20 cellular contexts compared by ENCODE assay signal in the genomic region with DNA sequence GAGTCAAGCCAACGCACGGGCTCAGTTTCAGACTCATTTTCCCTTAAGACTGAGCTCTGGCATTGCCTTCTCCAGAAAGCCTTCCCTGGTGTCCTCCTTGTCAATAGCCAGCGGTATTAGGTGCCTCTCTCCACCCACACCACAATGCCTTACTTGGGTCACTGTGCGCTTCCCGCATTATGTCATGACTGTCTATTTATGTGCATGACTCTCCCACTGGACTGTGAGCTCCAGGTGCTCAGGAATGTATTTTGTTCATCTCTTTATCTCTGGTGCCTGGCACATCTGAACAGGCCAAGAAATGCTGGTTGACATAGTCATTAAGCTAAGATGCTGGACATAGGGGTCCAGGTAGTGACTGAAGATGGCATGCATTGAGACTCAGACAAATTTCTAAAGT. TPM values are rescaled to one million over a fixed set of nuclear protein-coding genes. Genes with fewer than 3 reads are reported as not detected.
A peak's percentile ranks its signal among the peaks of the same experiment; 100 is the strongest.
DNase-seq lines count a peak whose midpoint lies in the region; ATAC-seq and TF ChIP-seq lines count a peak whose summit lies in the region.
"Had no signal": no experiment of that assay in that cellular context is flagged by ENCODE, and none has a peak within 500 bp of the region (broad histone marks: within the 10 kb centered on the region; RNA-seq: fewer than 3 reads in every experiment).

No MANE protein-coding gene starts in this region.

- H3K36me3 ChIP-seq in IMR-90 (ENCODE audit: control insufficient read depth, insufficient read depth, low read length) (no peaks in the 10 kb centered on the region), skeletal muscle tissue (ENCODE audit: control insufficient read depth in 3 of 3, insufficient read depth in 3 of 3, low read length in 3 of 3) (peaks cover 0 to 2% (median 0%) of the 10 kb centered on the region in 3 donors)
- H3K36me3 ChIP-seq: SJSA1 had no signal

- TF ChIP-seq CTCF in IMR-90 (conservative IDR thresholded peaks at IDR 0.05; ENCODE audit: low read depth, low read length) = no peak

- H2BK20ac ChIP-seq in IMR-90 (ENCODE audit: low read depth, low read length) = no peak overlapping the region

- H3K9ac ChIP-seq in IMR-90 (ENCODE audit: low read depth, low read length) = no peak overlapping the region
- H3K9ac ChIP-seq in skeletal muscle tissue (ENCODE audit: low read depth in 1 of 3, low read length in 3 of 3) = no peak overlapping the region
- H3K9ac ChIP-seq: KMS-11 had no signal

- intact Hi-C loops in IMR-90 (cut with micrococcal nuclease) = no loop called here

- H3K79me1 ChIP-seq in IMR-90 (ENCODE audit: low read depth in 1 of 2, low read length in 2 of 2) = peaks cover 0 to 6% of the 10 kb centered on the region in 2 experiments; a peak in 1 of 4 replicates

- H3K4me3 ChIP-seq in IMR-90 (ENCODE audit: insufficient read depth, low read depth, low read length) (no peak overlapping the region), skeletal muscle tissue (ENCODE audit: low read length in 3 of 3) (no peak overlapping the region)
- H3K4me3 ChIP-seq: GM12878, SJSA1 had no signal

- H4K5ac ChIP-seq in IMR-90 (ENCODE audit: low read depth, low read length) = no peak overlapping the region

- no peaks in the 10 kb centered on the region for H3K9me3 ChIP-seq in IMR-90 (ENCODE audit: control insufficient read depth, insufficient read depth, low read length)
- no peaks in the 10 kb centered on the region for H3K9me3 ChIP-seq in skeletal muscle tissue (ENCODE audit: control insufficient read depth in 3 of 3, low read length in 3 of 3)
- H3K9me3 ChIP-seq: SJSA1 had no signal

- H3K14ac ChIP-seq in IMR-90 (replicated peaks; ENCODE audit: low read depth, low read length) = no peak overlapping the region

- 0 out of 2 replicates have a peak overlapping the region, but pooled peaks have one; percentile 8 for H2AK5ac ChIP-seq in IMR-90 (ENCODE audit: low read depth, low read length)

- no peak overlapping the region for H2BK120ac ChIP-seq in IMR-90 (ENCODE audit: low read depth, low read length)

- no peak overlapping the region for H3K27ac Mint-ChIP-seq in immature natural killer cell
- H3K27ac Mint-ChIP-seq: CD8-positive, alpha-beta T cell; HFFc6 had no signal

- H3K4me2 ChIP-seq in IMR-90 (ENCODE audit: low read depth, low read length) = no peak overlapping the region
- H3K4me2 ChIP-seq: KMS-11 had no signal

- H4K20me1 ChIP-seq in IMR-90 (ENCODE audit: insufficient read depth, low read length) = no peaks in the 10 kb centered on the region; the same call in 1 of the 2 replicates

- 0 out of 2 replicates have a peak, but pooled peaks cover 8% of the 10 kb centered on the region for H3K9me1 ChIP-seq in IMR-90 (ENCODE audit: insufficient read depth, low read length)

- no peaks in the 10 kb centered on the region for H3K4me1 Mint-ChIP-seq in immature natural killer cell

- H2BK5ac ChIP-seq in IMR-90 (ENCODE audit: low read depth, low read length, poor library complexity, severe bottlenecking) = no peak overlapping the region

- H2AK9ac ChIP-seq in IMR-90 (replicated peaks; ENCODE audit: low read depth, low read length, poor library complexity) = no peak overlapping the region

- H3K36me3 Mint-ChIP-seq in immature natural killer cell = no peaks in the 10 kb centered on the region
- H3K36me3 Mint-ChIP-seq: CD8-positive, alpha-beta T cell had no signal

- CTCF ChIA-PET in IMR-90 (lab: Yijun Ruan, JAX) = interaction anchor here (0.8 kb wide), 1 partner anchor 31 kb away, joined by 3 read pairs; no protein-coding TSS in a partner anchor

- WGBS in IMR-90 (ENCODE audit: extremely low coverage in 2 of 2, insufficient read length in 1 of 2), 2 experiments = 100% methylated on average over 2 of the region's 5 CpGs; no CpG with 5 or more reads in 1 of the 2 experiments

- H3K27me3 Mint-ChIP-seq in immature natural killer cell (ENCODE audit: low read depth in 3 of 3) = peaks cover under 1 to 4% (median 3%) of the 10 kb centered on the region in 3 donors

- no peak overlapping the region; a peak in 1 of 4 replicates for H4K8ac ChIP-seq in IMR-90 (ENCODE audit: low read depth in 2 of 2, low read length in 2 of 2)

- H3K27me3 ChIP-seq in IMR-90 (ENCODE audit: control insufficient read depth, insufficient read depth, low read length) (no peaks in the 10 kb centered on the region), skeletal muscle tissue (ENCODE audit: control insufficient read depth in 3 of 3, insufficient read depth in 3 of 3, low read length in 3 of 3) (no peaks in the 10 kb centered on the region)

- no peaks in the 10 kb centered on the region for H3K9me3 Mint-ChIP-seq in immature natural killer cell
- H3K9me3 Mint-ChIP-seq: CD8-positive, alpha-beta T cell; HFFc6 had no signal

- no peak overlapping the region for H3K56ac ChIP-seq in IMR-90 (ENCODE audit: extremely low read depth, insufficient read depth, low read length)

- dilution Hi-C loops in IMR-90 (cut with HindIII; ENCODE audit: low sequenced_read_pairs, unreplicated experiment) = no loop called here

- no peak overlapping the region for H3K4me3 Mint-ChIP-seq in immature natural killer cell
- H3K4me3 Mint-ChIP-seq: CD8-positive, alpha-beta T cell; HFFc6 had no signal

- no peak overlapping the region for H3K4ac ChIP-seq in IMR-90 (ENCODE audit: low read depth, low read length)

- H3K4me1 ChIP-seq in IMR-90 (ENCODE audit: control insufficient read depth, insufficient read depth, low read length) = peaks cover 19% of the 10 kb centered on the region
- H3K4me1 ChIP-seq in skeletal muscle tissue (ENCODE audit: control insufficient read depth in 3 of 3, insufficient read depth in 3 of 3, low read length in 3 of 3) = peaks cover 29 to 59% (median 56%) of the 10 kb centered on the region in 3 donors
- H3K4me1 ChIP-seq: SJSA1 had no signal

- no peak overlapping the region for H3K18ac ChIP-seq in IMR-90 (ENCODE audit: low read depth, low read length)

- no peak overlapping the region for H2AFZ ChIP-seq in IMR-90 (replicated peaks; ENCODE audit: low read length, poor library complexity)

- no peak overlapping the region for H3K23ac ChIP-seq in IMR-90 (ENCODE audit: low read depth, low read length)

- TF ChIP-seq POLR2A in IMR-90 (IDR thresholded peaks at IDR 0.05; ENCODE audit: low read depth, low read length) = no peak

- POLR2A ChIA-PET in IMR-90 (lab: Charles Lee; ENCODE audit: unreplicated experiment) = no interaction called here

- DNase-seq in IMR-90 (no peak), myocyte (ENCODE audit: low read depth) (peak; percentile 63), Ammon's horn (ENCODE audit: low spot score) (no peak), immature natural killer cell (no peak)
- no peak for DNase-seq in stimulated activated naive CD4-positive, alpha-beta T cell treated with Interleukin-2 at 50 U/mL for 16 hours (lab: John Stamatoyannopoulos, UW)
- DNase-seq: 8988T; CD8-positive, alpha-beta T cell; DND-41; H7; HFFc6; NCI-H1105; NCI-H2029 treated with DMSO at 0.1 percent for 48 hours; NCI-H446 treated with DMSO at 0.1 percent for 48 hours; NCI-H526 treated with DMSO at 0.1 percent for 48 hours had no signal

- in situ Hi-C loops in IMR-90 (cut with MboI; ENCODE audit: low sequenced_read_pairs) = no loop called here

- H4K91ac ChIP-seq in IMR-90 (ENCODE audit: insufficient read depth, low read depth, low read length) = no peak overlapping the region

- no peak overlapping the region for H2BK15ac ChIP-seq in IMR-90 (ENCODE audit: low read depth, low read length)

- ATAC-seq in IMR-90 (ENCODE audit: low read depth) (no peak), HG02610 (IDR thresholded peaks at IDR 0.05; ENCODE audit: unreplicated experiment) (no peak)
- ATAC-seq: CD8-positive, alpha-beta T cell; GM12878 had no signal

- TF ChIP-seq RAD21 in IMR-90 (IDR thresholded peaks at IDR 0.05; ENCODE audit: low read length) = no peak

- no peak overlapping the region for H3K27ac ChIP-seq in IMR-90 (ENCODE audit: insufficient read depth, low read length)
- H3K27ac ChIP-seq in cingulate gyrus (ENCODE audit: low read depth, low read length) = peak overlapping the region; percentile 96
- peak overlapping the region; percentile 38 for H3K27ac ChIP-seq in skeletal muscle tissue (ENCODE audit: low read depth, low read length)
- H3K27ac ChIP-seq: KMS-11, SJSA1 had no signal

- no TSS peak for BruUV-seq in IMR-90 (replicated peaks; lab: Mats Ljungman, UMichigan)

TF ChIP-seq in IMR-90, 13 proteins besides CTCF, POLR2A, EP300 and RAD21:
- TF ChIP-seq MAFK (IDR thresholded peaks at IDR 0.05; ENCODE audit: low read depth, low read length) (no peak), RCOR1 (IDR thresholded peaks at IDR 0.05; ENCODE audit: insufficient replicate concordance, low read length) (no peak), SMC3 (IDR thresholded peaks at IDR 0.05; ENCODE audit: low read depth, low read length) (no peak), MAZ (IDR thresholded peaks at IDR 0.05; ENCODE audit: borderline replicate concordance, low read depth, low read length) (no peak), CHD1 (IDR thresholded peaks at IDR 0.05; ENCODE audit: low read depth, low read length) (no peak), MXI1 (IDR thresholded peaks at IDR 0.05; ENCODE audit: borderline replicate concordance, low read depth, low read length) (no peak)

RNA-seq across cellular contexts. Expression of a gene that starts 42.7 kb away (rescaled TPM):
- total RNA-seq in IMR-90 (2012; rRNA removed) = 12.9 and 13.1 TPM in 2 replicates
- polyA plus RNA-seq in IMR-90 (2012; rRNA removed) = 11.2 and 11.9 TPM in 2 replicates
- polyA plus RNA-seq in IMR-90 (2012; cell fraction: cytosol; rRNA removed) = 5.0 and 7.6 TPM in 2 replicates
- 17.2 and 27.8 TPM in 2 replicates for polyA plus RNA-seq in IMR-90 (2012; cell fraction: nucleus; rRNA removed; ENCODE audit: low replicate concordance)
- 20.1 and 25.0 TPM in 2 replicates for total RNA-seq in myocyte
- polyA plus RNA-seq in myocyte (2012) = 50.2 TPM
- total RNA-seq in skeletal muscle tissue = 31.8 TPM
- not detected for polyA plus RNA-seq in immature natural killer cell
- total RNA-seq: CD8-positive, alpha-beta T cell had no signal
